In the genomic region with DNA sequence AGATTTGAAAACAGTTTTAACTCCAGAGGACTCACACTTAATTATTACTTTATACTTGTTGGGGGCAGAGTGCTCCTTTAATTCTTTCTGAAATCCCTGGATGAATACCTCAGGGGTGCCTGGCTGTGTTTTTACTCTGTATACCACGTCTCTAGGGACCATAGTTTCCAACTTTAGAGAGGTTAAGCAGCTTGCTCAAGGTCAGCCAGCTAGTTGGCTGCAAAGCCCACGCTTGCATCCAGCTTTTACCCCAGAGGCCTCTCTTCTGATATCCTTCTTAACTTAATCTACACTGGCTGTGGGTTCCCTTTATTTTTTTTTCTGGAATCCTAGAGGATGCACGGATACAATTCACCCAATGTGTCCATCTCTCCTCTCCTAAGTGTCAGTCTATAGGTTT, we compare ENCODE assay signal across 10 cellular contexts. TPM values are rescaled to one million over a fixed set of nuclear protein-coding genes. Genes with fewer than 3 reads are reported as not detected.
DNase-seq lines count a peak whose midpoint lies in the region; ATAC-seq and TF ChIP-seq lines count a peak whose summit lies in the region.
"Had no signal": no experiment of that assay in that cellular context is flagged by ENCODE, and none has a peak within 500 bp of the region (broad histone marks: within the 10 kb centered on the region; RNA-seq: fewer than 3 reads in every experiment).

No MANE protein-coding gene starts in this region.

- TF ChIP-seq CTCF in endodermal cell (conservative IDR thresholded peaks at IDR 0.05) (no peak), mucosa of descending colon (IDR thresholded peaks at IDR 0.05) (no peak), thoracic aorta (IDR thresholded peaks at IDR 0.05) (no peak)

- H3K27ac ChIP-seq in endodermal cell (ENCODE audit: low read depth, low read length) (no peak overlapping the region), thoracic aorta (peak overlapping the region; percentile 89 to 90)

- no peaks in the 10 kb centered on the region for H3K36me3 Mint-ChIP-seq in endodermal cell (ENCODE audit: low read depth)
- H3K36me3 Mint-ChIP-seq: activated naive CD8-positive, alpha-beta T cell had no signal

- peak overlapping the region; percentile 63 for H3K4me3 Mint-ChIP-seq in endodermal cell
- H3K4me3 Mint-ChIP-seq: activated naive CD8-positive, alpha-beta T cell had no signal

- H3K36me3 ChIP-seq in endodermal cell (ENCODE audit: control insufficient read depth, insufficient read depth, low read length) (peaks cover 19% of the 10 kb centered on the region), mucosa of descending colon (ENCODE audit: low read depth) (no peaks in the 10 kb centered on the region), thoracic aorta (no peaks in the 10 kb centered on the region)

- no peak overlapping the region for H3K27ac Mint-ChIP-seq in endodermal cell
- H3K27ac Mint-ChIP-seq: activated naive CD8-positive, alpha-beta T cell had no signal

- peaks cover 29% of the 10 kb centered on the region for H3K4me1 Mint-ChIP-seq in endodermal cell

- H3K9ac ChIP-seq in endodermal cell (ENCODE audit: extremely low read depth, low read length, poor library complexity, severe bottlenecking), result peak overlapping the region; percentile 43

- H3K4me3 ChIP-seq in endodermal cell (ENCODE audit: low read length), result peak overlapping the region; percentile 90
- H3K4me3 ChIP-seq in mucosa of descending colon, result peak overlapping the region; percentile 41
- peak overlapping the region; percentile 92 for H3K4me3 ChIP-seq in thoracic aorta

- H3K9me3 ChIP-seq in endodermal cell (ENCODE audit: control insufficient read depth, low read length) (no peaks in the 10 kb centered on the region), mucosa of descending colon (no peaks in the 10 kb centered on the region), thoracic aorta (no peaks in the 10 kb centered on the region)

- peaks cover 50% of the 10 kb centered on the region for H3K27me3 Mint-ChIP-seq in endodermal cell (ENCODE audit: insufficient read depth)

- H3K27me3 ChIP-seq in endodermal cell (ENCODE audit: control insufficient read depth, insufficient read depth, low read length, poor library complexity, severe bottlenecking), result peaks cover 27% of the 10 kb centered on the region
- no peaks in the 10 kb centered on the region for H3K27me3 ChIP-seq in thoracic aorta (replicated peaks; ENCODE audit: insufficient read depth)

- no peaks in the 10 kb centered on the region for H3K9me3 Mint-ChIP-seq in endodermal cell

- H3K4me1 ChIP-seq in endodermal cell (ENCODE audit: control insufficient read depth, insufficient read depth, low read length) (peaks cover 7% of the 10 kb centered on the region), mucosa of descending colon (ENCODE audit: low read depth) (no peaks in the 10 kb centered on the region), thoracic aorta (ENCODE audit: control insufficient read depth in 1 of 2, low read depth in 2 of 2) (peaks cover 18 to 56% of the 10 kb centered on the region in 2 donors)

- 53 to 59% methylated on average over 3 of the region's 3 CpGs for WGBS in endodermal cell (ENCODE audit: insufficient coverage in 1 of 2, insufficient read length in 1 of 2), 2 experiments

- ATAC-seq in mucosa of descending colon (no peak), thoracic aorta (ENCODE audit: insufficient number of reproducible peaks, low FRiP score, low read depth) (no peak), HG03175 (IDR thresholded peaks at IDR 0.05; ENCODE audit: unreplicated experiment) (no peak), GM21381 (IDR thresholded peaks at IDR 0.05; ENCODE audit: unreplicated experiment) (no peak)

- intact Hi-C loops in mucosa of descending colon (cut with DNase I, micrococcal nuclease), result loop anchor here in 1 of 2 donors (10.0 kb wide), 2 partner anchors 101 to 109 kb away; no protein-coding TSS in a partner anchor

- DNase-seq in NCI-H69 (lab: John Stamatoyannopoulos, UW) (peak; percentile 40), endodermal cell (no peak), mucosa of descending colon (no peak), thoracic aorta (ENCODE audit: low spot score) (no peak), activated T-cell treated with anti-CD3 and anti-CD28 coated beads for 4 hours (no peak), DMS79 treated with DMSO at 0.1 percent for 48 hours (lab: John Stamatoyannopoulos, UW) (no peak)
- DNase-seq: activated CD4-positive, alpha-beta T cell treated with anti-CD3 and anti-CD28 coated beads for 1 hour had no signal

RNA-seq across cellular contexts. Expression of a gene that starts 1.4 kb away (rescaled TPM):
- 10 to 100 TPM in 1 of 2 donors, 1 to 10 TPM in 1; 6.1 to 10.4 TPM for total RNA-seq in endodermal cell
- polyA plus RNA-seq in endodermal cell (2013, experiment 1 of 2), result 19.4 TPM
- 18.4 TPM for polyA plus RNA-seq in endodermal cell (2013, experiment 2 of 2)
- total RNA-seq in mucosa of descending colon, result 100 to 1,000 TPM in 1 of 3 donors, 10 to 100 TPM in 2; 17.9 to 147 (median 18.5) TPM
- total RNA-seq in thoracic aorta, result 100 to 1,000 TPM; 140 to 166 TPM

Comparison
In these comparisons a context has a peak if more than half of its experiments do, and no peak if none do; other contexts are left out.
1. H3K4me3 ChIP-seq: peak in every context shown above with its lines; median percentile 92 in thoracic aorta; 90 in endodermal cell; 41 in mucosa of descending colon.